7 cellular contexts compared by ENCODE assay signal in the genomic region with DNA sequence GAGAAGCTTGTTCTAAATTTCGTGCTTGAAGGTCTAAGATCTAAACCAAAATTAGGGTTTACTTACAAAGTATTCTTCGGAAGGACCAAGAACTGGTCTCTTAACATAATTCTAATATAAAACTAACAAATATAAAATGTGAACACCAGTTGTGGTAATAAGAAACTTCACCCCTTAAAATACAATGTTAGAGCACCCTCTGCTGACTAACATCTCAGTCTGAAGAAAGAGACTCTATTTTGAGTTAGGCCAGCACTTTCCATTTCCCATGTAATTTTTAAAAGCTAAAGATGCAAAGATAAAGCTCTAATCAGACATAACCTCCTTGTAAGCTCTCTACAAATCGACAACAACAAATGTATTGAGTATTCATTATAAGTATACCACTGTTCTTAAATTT. TPM values are rescaled to one million over a fixed set of nuclear protein-coding genes. Genes with fewer than 3 reads are reported as not detected.
DNase-seq lines count a peak whose midpoint lies in the region; ATAC-seq and TF ChIP-seq lines count a peak whose summit lies in the region.

No MANE protein-coding gene starts in this region.

- H4K20me1 ChIP-seq in neural cell (ENCODE audit: insufficient read depth) = no peaks in the 10 kb centered on the region

- intact Hi-C loops in stomach (cut with DNase I; ENCODE audit: low total_unique reads) = no loop called here

- H2AFZ ChIP-seq in neural cell (ENCODE audit: low read depth, low read length) = no peak overlapping the region

- H3K4me3 ChIP-seq in GM06990 (replicated peaks; ENCODE audit: low read depth, low read length) (no peak overlapping the region), NB4 (ENCODE audit: low read depth, low read length) (no peak overlapping the region), neural cell (ENCODE audit: low read length) (no peak overlapping the region), stomach (no peak overlapping the region)

- H3K27me3 ChIP-seq in GM06990 (replicated peaks; ENCODE audit: control insufficient read depth, insufficient read depth, low read length) (no peaks in the 10 kb centered on the region), neural cell (ENCODE audit: insufficient read depth, low read depth, low read length) (no peaks in the 10 kb centered on the region), stomach (no peaks in the 10 kb centered on the region)

- H3K36me3 ChIP-seq in GM06990 (ENCODE audit: control insufficient read depth, insufficient read depth, low read length) (no peaks in the 10 kb centered on the region), neural cell (ENCODE audit: insufficient read depth, low read length) (no peaks in the 10 kb centered on the region), stomach (no peaks in the 10 kb centered on the region)

- H3K79me2 ChIP-seq in neural cell (replicated peaks; ENCODE audit: insufficient read depth, low read length) = peaks cover 11% of the 10 kb centered on the region

- ATAC-seq in GM18873 (IDR thresholded peaks at IDR 0.05; ENCODE audit: low FRiP score, unreplicated experiment) = no peak

- peaks cover 0 to 13% (median 6%) of the 10 kb centered on the region in 4 donors for H3K4me1 ChIP-seq in stomach

- H3K9me3 ChIP-seq in neural cell (ENCODE audit: low read length) (no peaks in the 10 kb centered on the region), stomach (no peaks in the 10 kb centered on the region)

- no peaks in the 10 kb centered on the region for H3K9me2 ChIP-seq in neural cell (ENCODE audit: insufficient read depth, low read length)

- peak; percentile 45 for TF ChIP-seq CTCF in GM06990 (IDR thresholded peaks at IDR 0.05; ENCODE audit: insufficient read depth, low read length, poor library complexity, severe bottlenecking)
- TF ChIP-seq CTCF in NB4 (IDR thresholded peaks at IDR 0.05; ENCODE audit: low read depth, low read length) = peak; percentile 40
- peak; percentile 72 for TF ChIP-seq CTCF in neural cell (IDR thresholded peaks at IDR 0.05; ENCODE audit: poor library complexity, severe bottlenecking)
- peak in 2 of 7 experiments; percentile 25 to 28 for TF ChIP-seq CTCF in stomach (IDR thresholded peaks at IDR 0.05)

- no peak overlapping the region for H3K9ac ChIP-seq in neural cell (ENCODE audit: low read length)

- no peak overlapping the region for H3K27ac ChIP-seq in neural cell (ENCODE audit: low read length)
- no peak overlapping the region for H3K27ac ChIP-seq in stomach

- 62 to 74% (median 64%) methylated on average over 3 of the region's 3 CpGs for WGBS in stomach, 5 donors

- TF ChIP-seq EP300 in neural cell (conservative IDR thresholded peaks at IDR 0.05; ENCODE audit: poor library complexity, severe bottlenecking) (no peak), stomach (IDR thresholded peaks at IDR 0.05) (no peak)

- DNase-seq in GM06990 (ENCODE audit: extremely low read depth, insufficient read length) = no peak
- DNase-seq in NB4 (ENCODE audit: low read depth) = peak; percentile 50
- peak; percentile 75 for DNase-seq in dedifferentiated amniotic fluid mesenchymal stem cell (ENCODE audit: extremely low spot score)
- no peak for DNase-seq in stomach
- DNase-seq in NCI-H2029 (lab: John Stamatoyannopoulos, UW) = no peak

- TF ChIP-seq POLR2A in NB4 (IDR thresholded peaks at IDR 0.05; ENCODE audit: extremely low read depth, insufficient read length) (no peak), stomach (IDR thresholded peaks at IDR 0.05) (no peak)

- H3K4me2 ChIP-seq in neural cell (ENCODE audit: low read length) = no peak overlapping the region

- no peaks in the 10 kb centered on the region for H3F3A ChIP-seq in neural cell (ENCODE audit: insufficient read depth, low read length, poor library complexity, severe bottlenecking)

- peak; percentile 77 for TF ChIP-seq RAD21 in neural cell (conservative IDR thresholded peaks at IDR 0.05)

TF ChIP-seq in neural cell, 6 proteins besides CTCF, POLR2A, EP300 and RAD21:
- no peak for TF ChIP-seq EZH2 (IDR thresholded peaks at IDR 0.05; ENCODE audit: borderline replicate concordance, insufficient read depth, low read length, poor library complexity, severe bottlenecking)
- TF ChIP-seq SMC3 (conservative IDR thresholded peaks at IDR 0.05; ENCODE audit: poor library complexity) = peak; percentile 82
- no peak for TF ChIP-seq MXI1 (conservative IDR thresholded peaks at IDR 0.05; ENCODE audit: poor library complexity, severe bottlenecking)
- TF ChIP-seq POLR2AphosphoS5 (IDR thresholded peaks at IDR 0.05) = no peak
- TF ChIP-seq, protein P1, sequence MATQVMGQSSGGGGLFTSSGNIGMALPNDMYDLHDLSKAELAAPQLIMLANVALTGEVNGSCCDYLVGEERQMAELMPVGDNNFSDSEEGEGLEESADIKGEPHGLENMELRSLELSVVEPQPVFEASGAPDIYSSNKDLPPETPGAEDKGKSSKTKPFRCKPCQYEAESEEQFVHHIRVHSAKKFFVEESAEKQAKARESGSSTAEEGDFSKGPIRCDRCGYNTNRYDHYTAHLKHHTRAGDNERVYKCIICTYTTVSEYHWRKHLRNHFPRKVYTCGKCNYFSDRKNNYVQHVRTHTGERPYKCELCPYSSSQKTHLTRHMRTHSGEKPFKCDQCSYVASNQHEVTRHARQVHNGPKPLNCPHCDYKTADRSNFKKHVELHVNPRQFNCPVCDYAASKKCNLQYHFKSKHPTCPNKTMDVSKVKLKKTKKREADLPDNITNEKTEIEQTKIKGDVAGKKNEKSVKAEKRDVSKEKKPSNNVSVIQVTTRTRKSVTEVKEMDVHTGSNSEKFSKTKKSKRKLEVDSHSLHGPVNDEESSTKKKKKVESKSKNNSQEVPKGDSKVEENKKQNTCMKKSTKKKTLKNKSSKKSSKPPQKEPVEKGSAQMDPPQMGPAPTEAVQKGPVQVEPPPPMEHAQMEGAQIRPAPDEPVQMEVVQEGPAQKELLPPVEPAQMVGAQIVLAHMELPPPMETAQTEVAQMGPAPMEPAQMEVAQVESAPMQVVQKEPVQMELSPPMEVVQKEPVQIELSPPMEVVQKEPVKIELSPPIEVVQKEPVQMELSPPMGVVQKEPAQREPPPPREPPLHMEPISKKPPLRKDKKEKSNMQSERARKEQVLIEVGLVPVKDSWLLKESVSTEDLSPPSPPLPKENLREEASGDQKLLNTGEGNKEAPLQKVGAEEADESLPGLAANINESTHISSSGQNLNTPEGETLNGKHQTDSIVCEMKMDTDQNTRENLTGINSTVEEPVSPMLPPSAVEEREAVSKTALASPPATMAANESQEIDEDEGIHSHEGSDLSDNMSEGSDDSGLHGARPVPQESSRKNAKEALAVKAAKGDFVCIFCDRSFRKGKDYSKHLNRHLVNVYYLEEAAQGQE (IDR thresholded peaks at IDR 0.05; ENCODE audit: borderline replicate concordance) = no peak
- no peak for TF ChIP-seq TAF1 (IDR thresholded peaks at IDR 0.05; ENCODE audit: low read depth)

RNA-seq across cellular contexts. Expression of a gene that starts 24.6 kb away (rescaled TPM):
- 44.9 and 45.5 TPM in 2 replicates for polyA plus RNA-seq in neural cell
- 63.0 and 68.9 TPM in 2 replicates for polyA minus RNA-seq in neural cell
- total RNA-seq in stomach = 10 to 100 TPM; 21.6 to 89.4 (median 34.4) TPM
- 10 to 100 TPM; 12.8 to 28.7 (median 18.1) TPM for polyA plus RNA-seq in stomach

RNA-seq across cellular contexts. Expression of a gene that starts 59.6 kb away (rescaled TPM):
- polyA plus RNA-seq in neural cell (0.04 and 0.73 TPM in 2 replicates), stomach (10 to 100 TPM in 1 of 3 donors, 1 to 10 TPM in 2; 1.7 to 13.4 (median 4.1) TPM)
- polyA minus RNA-seq in neural cell = 0.12 and 0.24 TPM in 2 replicates
- total RNA-seq in stomach = 10 to 100 TPM in 3 of 5 donors, 1 to 10 TPM in 1, under 1 TPM in 1; 0.45 to 47.2 (median 15.5) TPM

Comparison
In these comparisons a context has a peak if more than half of its experiments do, and no peak if none do; other contexts are left out.
1. DNase-seq: peak in NB4 (single experiment) and dedifferentiated amniotic fluid mesenchymal stem cell (single experiment); none in GM06990 (single experiment), stomach (single experiment) and NCI-H2029 (single experiment).